9 cellular contexts compared by ENCODE assay signal in genomic region chr11:14905104-14906033, GRCh38. TPM values are rescaled to one million over a fixed set of nuclear protein-coding genes. Genes with fewer than 3 reads are reported as not detected.
DNase-seq lines count a peak whose midpoint lies in the region; ATAC-seq and TF ChIP-seq lines count a peak whose summit lies in the region.
"Had no signal": no experiment of that assay in that cellular context is flagged by ENCODE, and none has a peak within 500 bp of the region (broad histone marks: within the 10 kb centered on the region; RNA-seq: fewer than 3 reads in every experiment).

No MANE protein-coding gene starts in this region.

- intact Hi-C loops in psoas muscle (cut with DNase I), result loop anchor here (5.0 to 10.0 kb wide), 5 partner anchors 113 to 368 kb away; no protein-coding TSS in a partner anchor

- H3K4me3 ChIP-seq in DOHH2 (ENCODE audit: low read length), result peak overlapping the region; percentile 88
- peak overlapping the region; percentile 91 for H3K4me3 ChIP-seq in MM.1S (ENCODE audit: low read length)
- peak overlapping the region; percentile 61 for H3K4me3 ChIP-seq in psoas muscle
- H3K4me3 ChIP-seq: SJSA1 had no signal

- H3K9me2 ChIP-seq in DOHH2 (replicated peaks; ENCODE audit: control insufficient read depth, low read length) (no peaks in the 10 kb centered on the region), MM.1S (replicated peaks; ENCODE audit: insufficient read depth, low read length) (no peaks in the 10 kb centered on the region)

- DNase-seq in MM.1S (peak; percentile 88), activated T-helper 1 cell treated with Interleukin-2 at 50 U/mL for 16 hours (ENCODE audit: low read depth) (peak; percentile 59), foreskin keratinocyte (no peak), psoas muscle (peak; percentile 25 to 57), NCI-H146 treated with DMSO at 0.1 percent for 48 hours (lab: John Stamatoyannopoulos, UW; ENCODE audit: unreplicated experiment) (no peak), NCI-H1436 treated with DMSO at 0.1 percent for 48 hours (lab: John Stamatoyannopoulos, UW) (no peak)

- peaks cover 50% of the 10 kb centered on the region for H3K4me1 ChIP-seq in DOHH2 (ENCODE audit: control insufficient read depth, low read length)
- H3K4me1 ChIP-seq in MM.1S (ENCODE audit: low read length), result peaks cover 17% of the 10 kb centered on the region
- no peaks in the 10 kb centered on the region for H3K4me1 ChIP-seq in foreskin keratinocyte
- H3K4me1 ChIP-seq in psoas muscle, result no peaks in the 10 kb centered on the region
- H3K4me1 ChIP-seq: SJSA1 had no signal

- peak overlapping the region; percentile 95 for H3K4me2 ChIP-seq in DOHH2 (ENCODE audit: low read length)
- peak overlapping the region; percentile 98 for H3K4me2 ChIP-seq in MM.1S (ENCODE audit: low read depth, low read length)

- no peaks in the 10 kb centered on the region for H3K36me3 ChIP-seq in DOHH2 (ENCODE audit: control insufficient read depth, low read length)
- no peaks in the 10 kb centered on the region for H3K36me3 ChIP-seq in MM.1S (replicated peaks; ENCODE audit: insufficient read depth, low read length)
- no peaks in the 10 kb centered on the region for H3K36me3 ChIP-seq in psoas muscle (ENCODE audit: insufficient read depth in 1 of 2, low read depth in 1 of 2)
- H3K36me3 ChIP-seq: SJSA1 had no signal

- peaks cover 19% of the 10 kb centered on the region; the same call in 1 of the 2 replicates for H3F3A ChIP-seq in DOHH2 (ENCODE audit: control insufficient read depth, insufficient read depth)
- peaks cover 17% of the 10 kb centered on the region; the same call in 1 of the 2 replicates for H3F3A ChIP-seq in MM.1S (ENCODE audit: insufficient read depth, low read length)

- H3K9ac ChIP-seq in MM.1S (ENCODE audit: low read length), result peak overlapping the region; percentile 89

- WGBS in psoas muscle, 3 donors, result 6 to 15% (median 13%) methylated on average over 58 of the region's 58 CpGs

- no peaks in the 10 kb centered on the region for H3K79me2 ChIP-seq in DOHH2 (ENCODE audit: control insufficient read depth, low read length)
- H3K79me2 ChIP-seq in MM.1S (ENCODE audit: low read length), result no peaks in the 10 kb centered on the region

- H3K27ac ChIP-seq in DOHH2 (ENCODE audit: low read depth, low read length) (peak overlapping the region; percentile 82), MM.1S (ENCODE audit: low read length) (peak overlapping the region; percentile 61; the same call in 1 of the 2 replicates), foreskin keratinocyte (no peak overlapping the region), psoas muscle (no peak overlapping the region)
- H3K27ac ChIP-seq: SJSA1 had no signal

- H3K27me3 ChIP-seq in DOHH2 (ENCODE audit: control insufficient read depth, low read length) (no peaks in the 10 kb centered on the region), MM.1S (replicated peaks; ENCODE audit: insufficient read depth, low read length) (no peaks in the 10 kb centered on the region), foreskin keratinocyte (peaks cover 14% of the 10 kb centered on the region), psoas muscle (ENCODE audit: insufficient read depth in 3 of 3, low read length in 2 of 3) (peaks cover 0 to 7% (median 0%) of the 10 kb centered on the region in 3 donors)

- ATAC-seq in GM21723 (IDR thresholded peaks at IDR 0.05; ENCODE audit: unreplicated experiment) (peak; percentile 65), foreskin keratinocyte (peak; percentile 38), psoas muscle (peak; percentile 21 to 62 (median 48))

- H2AFZ ChIP-seq in MM.1S (ENCODE audit: low read length), result peak overlapping the region; percentile 99

- no peaks in the 10 kb centered on the region for H3K9me3 ChIP-seq in DOHH2 (ENCODE audit: control insufficient read depth, insufficient read depth, low read length)
- no peaks in the 10 kb centered on the region for H3K9me3 ChIP-seq in MM.1S (replicated peaks; ENCODE audit: insufficient read depth, low read length)
- no peaks in the 10 kb centered on the region for H3K9me3 ChIP-seq in psoas muscle
- H3K9me3 ChIP-seq: SJSA1 had no signal

- no peaks in the 10 kb centered on the region for H4K20me1 ChIP-seq in DOHH2 (ENCODE audit: control insufficient read depth, insufficient read depth, low read depth, low read length)
- no peaks in the 10 kb centered on the region for H4K20me1 ChIP-seq in MM.1S (ENCODE audit: insufficient read depth, low read length)

- TF ChIP-seq CTCF in DOHH2 (IDR thresholded peaks at IDR 0.05; ENCODE audit: low read depth, low read length, poor library complexity, severe bottlenecking) (peak; percentile 54), MM.1S (IDR thresholded peaks at IDR 0.05; ENCODE audit: low read length) (peak; percentile 63), foreskin keratinocyte (conservative IDR thresholded peaks at IDR 0.05) (peak; percentile 26), psoas muscle (IDR thresholded peaks at IDR 0.05) (no peak)

RNA-seq across cellular contexts. Expression of gene CYP2R1, which starts 13.3 kb away (rescaled TPM):
- 10.6 and 12.3 TPM in 2 replicates for total RNA-seq in foreskin keratinocyte
- polyA plus RNA-seq in foreskin keratinocyte, result 10.6 and 11.1 TPM in 2 replicates
- total RNA-seq in psoas muscle, result 1 to 10 TPM; 5.2 to 7.9 (median 7.0) TPM
- 10 to 100 TPM in 1 of 3 donors, 1 to 10 TPM in 2; 3.1 to 12.6 (median 6.4) TPM for polyA plus RNA-seq in psoas muscle

Comparison
In these comparisons a context has a peak if more than half of its experiments do, and no peak if none do; other contexts are left out.
1. H3K27ac ChIP-seq: peak in DOHH2 (single experiment) and MM.1S (single experiment); none in foreskin keratinocyte (single experiment) and psoas muscle (single experiment).
2. DNase-seq: peak in MM.1S (single experiment), activated T-helper 1 cell treated with Interleukin-2 at 50 U/mL for 16 hours (single experiment) and psoas muscle (2 of 2); none in foreskin keratinocyte (0 of 2), NCI-H146 treated with DMSO at 0.1 percent for 48 hours (single experiment) and NCI-H1436 treated with DMSO at 0.1 percent for 48 hours (single experiment).
3. Peak in every context shown above with its lines, with median percentiles within 50 percentile points of each other: H3K4me3 ChIP-seq and ATAC-seq.